Comparison of ENCODE assay signal across 8 cellular contexts in the genomic region with DNA sequence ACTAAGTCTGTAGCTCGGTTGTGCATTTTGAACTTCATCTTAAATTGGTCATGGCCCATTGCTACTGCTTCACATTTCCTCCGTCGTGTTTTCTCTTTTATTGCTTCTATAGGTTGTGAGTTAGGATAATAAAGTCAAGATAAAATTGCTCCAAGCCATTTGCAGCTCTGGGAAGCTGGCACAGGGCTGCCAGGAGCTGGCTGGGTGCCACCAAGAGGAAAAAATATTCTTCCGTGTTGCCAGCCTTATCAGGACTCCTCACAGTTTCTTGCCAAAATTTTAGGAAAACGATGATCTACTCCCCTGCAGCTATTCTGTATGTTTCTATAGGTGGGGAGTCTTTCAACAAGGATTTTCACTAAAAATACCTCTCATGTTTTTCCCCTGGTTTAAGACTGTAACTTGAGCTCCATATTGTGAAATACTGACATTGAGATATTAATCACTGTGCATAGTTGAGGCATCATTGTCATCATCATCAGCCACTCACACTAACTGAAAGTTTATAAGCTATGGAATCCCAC. TPM values are rescaled to one million over a fixed set of nuclear protein-coding genes. Genes with fewer than 3 reads are reported as not detected.
DNase-seq lines count a peak whose midpoint lies in the region; ATAC-seq and TF ChIP-seq lines count a peak whose summit lies in the region.
"Had no signal": no experiment of that assay in that cellular context is flagged by ENCODE, and none has a peak within 500 bp of the region (broad histone marks: within the 10 kb centered on the region; RNA-seq: fewer than 3 reads in every experiment).

No MANE protein-coding gene starts in this region.

- H3K27ac ChIP-seq in PC-3 (ENCODE audit: low read length) (peak overlapping the region; percentile 88), stomach (peak overlapping the region in 1 of 5 donors; percentile 7)

- H3K4me3 ChIP-seq in PC-3 (ENCODE audit: low read length) (peak overlapping the region; percentile 8; the same call in 1 of the 2 replicates), fibroblast of mammary gland (ENCODE audit: control insufficient read depth, low read depth, low read length) (no peak overlapping the region), stomach (no peak overlapping the region)

- H3K27me3 ChIP-seq in PC-3 (ENCODE audit: low read length) (no peaks in the 10 kb centered on the region), stomach (no peaks in the 10 kb centered on the region)

- POLR2A ChIA-PET in PC-3 (lab: Charles Lee; ENCODE audit: unreplicated experiment), result interaction anchor here (0.6 kb wide), 1 partner anchor 132 kb away, joined by 3 read pairs; no protein-coding TSS in a partner anchor

- H3K9me3 ChIP-seq in PC-3 (ENCODE audit: low read length) (no peaks in the 10 kb centered on the region), stomach (no peaks in the 10 kb centered on the region)

- DNase-seq in HS-5 (ENCODE audit: low read depth) (peak; percentile 39), PC-3 (peak; percentile 85), fibroblast of mammary gland (ENCODE audit: low read depth) (peak; percentile 69), stomach (peak; percentile 76), NAMALWA (ENCODE audit: low spot score) (no peak)
- no peak for DNase-seq in activated CD4-positive, alpha-beta T cell treated with anti-CD3 and anti-CD28 coated beads for 1 hour
- DNase-seq: stimulated activated CD4-positive, alpha-beta T cell treated with anti-CD3 and anti-CD28 coated beads, Interleukin-1b, Interleukin-23, amount 100 ng/mL, for 48 hours had no signal

- ATAC-seq in PC-3 (peak; percentile 62), GM19023 (IDR thresholded peaks at IDR 0.05; ENCODE audit: unreplicated experiment) (no peak)

- H4K20me1 ChIP-seq in PC-3 (ENCODE audit: low read length), result no peaks in the 10 kb centered on the region

- 22 to 46% (median 34%) methylated on average over 5 of the region's 5 CpGs for WGBS in stomach, 5 donors

- no peaks in the 10 kb centered on the region for H3K79me2 ChIP-seq in PC-3 (ENCODE audit: low read length)

- H3K4me1 ChIP-seq in PC-3 (ENCODE audit: insufficient read depth, low read length), result peaks cover 25% of the 10 kb centered on the region
- peaks cover 7 to 23% (median 10%) of the 10 kb centered on the region in 4 donors for H3K4me1 ChIP-seq in stomach

- H3F3A ChIP-seq in PC-3 (ENCODE audit: low read length, unreplicated experiment), result peaks cover 10% of the 10 kb centered on the region

- no peak for TF ChIP-seq CTCF in PC-3 (conservative IDR thresholded peaks at IDR 0.05; ENCODE audit: low read depth, low read length)
- TF ChIP-seq CTCF in fibroblast of mammary gland (conservative IDR thresholded peaks at IDR 0.05; ENCODE audit: control insufficient read depth, insufficient read depth, low read depth, low read length), result no peak
- no peak for TF ChIP-seq CTCF in stomach (IDR thresholded peaks at IDR 0.05)

- H3K36me3 ChIP-seq in PC-3 (ENCODE audit: low read depth, low read length), result no peaks in the 10 kb centered on the region
- H3K36me3 ChIP-seq in stomach, result no peaks in the 10 kb centered on the region

- TF ChIP-seq EP300 in stomach (IDR thresholded peaks at IDR 0.05), result no peak

- peak overlapping the region; percentile 61 for H3K9ac ChIP-seq in PC-3 (ENCODE audit: low read length)

- H3K4me2 ChIP-seq in PC-3 (ENCODE audit: low read length), result peak overlapping the region; percentile 75

- H3K9me2 ChIP-seq in PC-3 (replicated peaks; ENCODE audit: low read length), result no peaks in the 10 kb centered on the region; the same call in 1 of the 2 replicates

- CTCF ChIA-PET in PC-3 (lab: Charles Lee), result interaction anchor here (0.5 to 0.7 kb wide), 3 partner anchors 84 to 177 kb away, joined by 3 read pairs; no protein-coding TSS in a partner anchor

- intact Hi-C loops in PC-3 (cut with micrococcal nuclease) (loop anchor here (1.0 to 10.0 kb wide), 4 partner anchors 22 to 156 kb away; no protein-coding TSS in a partner anchor), stomach (cut with DNase I; ENCODE audit: low total_unique reads) (no loop called here)

- BruUV-seq in PC-3 (replicated peaks; lab: Mats Ljungman, UMichigan), result no TSS peak

- no peak for TF ChIP-seq POLR2A in stomach (IDR thresholded peaks at IDR 0.05)

- no peak overlapping the region for H2AFZ ChIP-seq in PC-3 (ENCODE audit: low read length)

RNA-seq across cellular contexts. Expression of gene PIAS1, which starts 55.5 kb away (rescaled TPM):
- 13.8 and 21.9 TPM in 2 replicates for total RNA-seq in PC-3 (2014; rRNA removed)
- 10 to 100 TPM; 38.7 to 56.6 (median 48.1) TPM for total RNA-seq in stomach
- polyA plus RNA-seq in stomach, result 10 to 100 TPM in 2 of 3 donors, 1 to 10 TPM in 1; 7.9 to 14.5 (median 12.4) TPM

Comparison
In these comparisons a context has a peak if more than half of its experiments do, and no peak if none do; other contexts are left out.
1. DNase-seq: peak in HS-5 (single experiment), PC-3 (single experiment), fibroblast of mammary gland (single experiment) and stomach (single experiment); none in activated CD4-positive, alpha-beta T cell treated with anti-CD3 and anti-CD28 coated beads for 1 hour (single experiment) and NAMALWA (single experiment).